In the genomic region with DNA sequence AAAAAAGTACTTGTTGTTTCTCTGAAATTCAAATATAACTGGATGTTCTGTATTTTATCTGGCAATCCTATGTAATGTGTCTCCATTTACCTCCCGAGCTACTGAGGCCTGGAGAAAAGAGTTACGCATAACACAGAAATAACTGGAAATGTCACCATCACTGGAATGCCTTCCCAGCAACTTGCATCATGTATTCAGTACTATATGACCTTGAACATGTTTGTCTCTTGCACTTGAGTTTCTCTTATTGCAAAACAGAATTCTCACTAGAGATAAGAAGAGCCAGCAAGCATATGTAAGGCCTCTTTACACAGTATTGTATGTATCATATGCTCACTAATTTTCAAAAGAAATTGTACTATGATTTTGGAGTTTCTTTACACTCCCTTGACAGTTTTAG, we compare ENCODE assay signal across 18 cellular contexts.
"Had no signal": no experiment of that assay in that cellular context is flagged by ENCODE, and none has a peak within 500 bp of the region (broad histone marks: within the 10 kb centered on the region; RNA-seq: fewer than 3 reads in every experiment).

No MANE protein-coding gene starts in this region.

- DNase-seq: activated CD4-positive, alpha-beta T cell treated with anti-CD3 and anti-CD28 coated beads, Interleukin-2, amount 50 U/mL, for 4 hours; activated CD4-positive, CD25-positive, alpha-beta regulatory T cell treated with anti-CD3 and anti-CD28 coated beads, Interleukin-2, amount 50 U/mL, for 72 hours; activated naive CD4-positive, alpha-beta T cell treated with anti-CD3 and anti-CD28 coated beads, Interleukin-2, amount 10 ng/mL, durations not matched to agents 7 days and 5 days; dorsolateral prefrontal cortex; endodermal cell; kidney glomerular epithelial cell; lower lobe of right lung; nephron progenitor cell; occipital lobe; psoas muscle; sigmoid colon; stimulated activated CD4-positive, alpha-beta T cell treated with anti-CD3 and anti-CD28 coated beads, Interleukin-12 subunit alpha, Interleukin-12 subunit beta, amount 100 ng/mL, for 4 hours; stimulated activated CD4-positive, alpha-beta T cell treated with anti-CD3 and anti-CD28 coated beads, Interleukin-2, amount 100 ng/mL, for 24 hours; stomach; T-cell; T-helper 9 cell; testis; upper lobe of right lung had no signal

- H3K9me3 ChIP-seq: lower lobe of right lung, psoas muscle, sigmoid colon, stomach, testis, upper lobe of right lung had no signal

- ATAC-seq: psoas muscle, T-cell, upper lobe of right lung had no signal

- H3K27ac ChIP-seq: dorsolateral prefrontal cortex, lower lobe of right lung, psoas muscle, sigmoid colon, stomach, upper lobe of right lung had no signal

- H3K4me1 ChIP-seq: lower lobe of right lung, psoas muscle, sigmoid colon, stomach, upper lobe of right lung had no signal

- H3K27me3 ChIP-seq: sigmoid colon, testis, upper lobe of right lung had no signal

- H3K36me3 ChIP-seq: lower lobe of right lung, sigmoid colon, stomach, upper lobe of right lung had no signal

- H3K4me3 ChIP-seq: dorsolateral prefrontal cortex, lower lobe of right lung, psoas muscle, sigmoid colon, stomach, testis, upper lobe of right lung had no signal
